23 cellular contexts compared by ENCODE assay signal in the genomic region with DNA sequence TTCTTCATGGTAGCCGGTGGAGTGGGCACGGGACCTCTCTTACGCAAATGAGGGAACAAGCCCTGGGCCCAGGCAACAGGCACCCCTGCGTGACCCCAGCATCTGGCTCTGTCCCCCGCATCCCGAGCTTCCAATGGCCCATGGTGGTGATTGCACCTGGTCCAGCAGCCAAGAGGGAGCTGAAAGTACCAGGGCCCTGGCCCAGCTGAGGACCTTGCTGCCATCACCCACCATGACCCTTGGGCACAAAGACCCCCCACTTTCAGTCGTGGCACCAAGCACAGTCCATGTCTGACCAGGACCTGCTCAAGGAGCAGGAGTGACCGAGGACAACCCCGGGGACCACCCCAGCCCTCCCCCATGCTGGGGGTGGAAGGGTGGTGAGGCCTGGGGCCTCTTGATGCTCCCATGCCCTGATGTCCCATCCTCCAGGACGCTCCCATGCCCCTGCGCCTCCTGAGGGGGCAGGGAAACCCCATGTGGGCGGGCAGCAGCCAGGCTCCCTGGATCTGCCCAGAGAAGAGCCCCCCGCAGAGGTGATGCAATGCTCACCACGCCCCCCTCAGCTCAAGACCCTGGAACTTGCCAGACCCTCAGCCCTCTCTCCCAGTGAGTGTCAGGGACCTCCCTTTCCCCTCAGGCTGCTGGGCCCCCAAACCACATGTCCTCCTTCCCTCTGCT.
"Had no signal": no experiment of that assay in that cellular context is flagged by ENCODE, and none has a peak within 500 bp of the region (broad histone marks: within the 10 kb centered on the region; RNA-seq: fewer than 3 reads in every experiment).

No MANE protein-coding gene starts in this region.

- H2AFZ ChIP-seq: hepatocyte, neural progenitor cell, parathyroid adenoma had no signal

- H3K9ac ChIP-seq: neural progenitor cell, parathyroid adenoma had no signal

- FAIRE-seq: endothelial cell of umbilical vein had no signal

- ATAC-seq: foreskin keratinocyte; left lobe of liver; natural killer cell treated with Interleukin-12 subunit alpha and Interleukin-12 subunit beta and Interleukin-15 and Interleukin-18, amount 100 ng/mL, for 72 hours; psoas muscle; sciatic nerve; stimulated activated naive B cell treated with anti-CD40 and anti-IgM and Interleukin-4, amounts not matched to agents 10 μg/mL and 1 μg/mL and 100 μg/mL, for 72 hours had no signal

- H3K79me2 ChIP-seq: hepatocyte, parathyroid adenoma had no signal

- H3K27ac ChIP-seq: colonic mucosa, foreskin keratinocyte, hepatocyte, neural progenitor cell, parathyroid adenoma, psoas muscle had no signal

- H3K4me3 ChIP-seq: colonic mucosa, hepatocyte, neural progenitor cell, psoas muscle had no signal

- H3K27me3 ChIP-seq: colonic mucosa, foreskin keratinocyte, hepatocyte, neural progenitor cell had no signal

- H3K4me2 ChIP-seq: hepatocyte, neural progenitor cell had no signal

- DNase-seq: cerebellar nuclear complex; colonic mucosa; dermis blood vessel endothelial cell; endodermal cell; erythroblast; foreskin keratinocyte; head of caudate nucleus; kidney glomerular epithelial cell; midbrain; occipital lobe; psoas muscle; retina; stimulated activated CD4-positive, alpha-beta T cell treated with anti-CD3 and anti-CD28 coated beads, Interleukin-2, amount 100 ng/mL, for 24 hours; stimulated activated CD4-positive, alpha-beta T cell treated with anti-CD3 and anti-CD28 coated beads, Interleukin-4, amount 100 ng/mL, for 4 hours; stimulated activated naive B cell treated with anti-CD40 and anti-IgM and Interleukin-4, amounts not matched to agents 10 μg/mL and 1 μg/mL and 100 μg/mL, for 72 hours; trophoblast cell had no signal

- H3K9me3 ChIP-seq: colonic mucosa, psoas muscle had no signal

- H3K4me1 ChIP-seq: colonic mucosa, foreskin keratinocyte, neural progenitor cell, parathyroid adenoma, psoas muscle had no signal

- H3K36me3 ChIP-seq: colonic mucosa, neural progenitor cell had no signal
